Comparison of ENCODE assay signal across 17 cellular contexts in the genomic region with DNA sequence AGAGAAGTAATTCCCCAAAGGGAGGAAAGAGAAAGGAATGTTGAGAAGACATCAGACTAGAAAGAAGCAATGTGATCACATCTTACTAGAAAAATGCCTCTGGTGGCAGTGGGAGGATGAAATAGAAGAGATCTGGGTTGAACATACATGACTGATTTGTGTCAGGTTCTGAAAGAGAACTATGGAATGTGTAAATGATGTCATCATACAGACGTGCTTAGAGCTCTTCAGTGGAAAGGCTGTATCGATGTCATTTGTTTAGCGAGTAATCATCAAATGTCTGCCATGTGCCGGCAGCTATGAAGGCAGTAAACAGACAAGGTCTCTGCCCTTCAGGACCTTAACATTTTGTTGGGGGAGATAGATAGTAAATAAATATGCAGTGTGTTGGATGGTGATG.
"Had no signal": no experiment of that assay in that cellular context is flagged by ENCODE, and none has a peak within 500 bp of the region (broad histone marks: within the 10 kb centered on the region; RNA-seq: fewer than 3 reads in every experiment).

No MANE protein-coding gene starts in this region.

- H3K27ac ChIP-seq: breast epithelium, gastroesophageal sphincter, psoas muscle, upper lobe of right lung, VCaP had no signal

- DNase-seq: activated CD4-positive, alpha-beta T cell treated with anti-CD3 and anti-CD28 coated beads for 48 hours; activated naive CD4-positive, alpha-beta T cell treated with anti-CD3 and anti-CD28 coated beads, Interleukin-2, amount 10 ng/mL, durations not matched to agents 7 days and 5 days; amygdala; kidney; left ventricle myocardium superior; mesendoderm; nephron progenitor cell; psoas muscle; stimulated activated CD4-positive, alpha-beta T cell treated with anti-CD3 and anti-CD28 coated beads, Interleukin-12 subunit alpha, Interleukin-12 subunit beta, amount 100 ng/mL, for 4 hours; T1000; upper lobe of right lung had no signal

- H3K4me3 Mint-ChIP-seq: activated naive CD4-positive, alpha-beta T cell treated with anti-CD3 and anti-CD28 coated beads, Interleukin-2, amount 10 ng/mL, durations not matched to agents 7 days and 5 days; nephron progenitor cell; stimulated activated naive CD8-positive, alpha-beta T cell treated with anti-CD3 and anti-CD28 coated beads, Interleukin-15, Interleukin-2, amounts not matched to agents 100 ng/mL and 50 ng/mL, for 24 hours had no signal

- H3K27me3 ChIP-seq: breast epithelium, gastroesophageal sphincter, upper lobe of right lung had no signal

- H3K9me3 Mint-ChIP-seq: activated naive CD4-positive, alpha-beta T cell treated with anti-CD3 and anti-CD28 coated beads, Interleukin-2, amount 10 ng/mL, durations not matched to agents 7 days and 5 days; activated T-helper 2 cell treated with anti-CD3 and anti-CD28 coated beads, Interferon-gamma antibody, Interleukin-2, Interleukin-4, amounts not matched to agents 10 μg/mL and 5 μg/mL and 100 μg/mL, durations not matched to agents 14 hours and 24 hours and 36 hours; nephron progenitor cell; stimulated activated naive CD8-positive, alpha-beta T cell treated with anti-CD3 and anti-CD28 coated beads, Interleukin-15, Interleukin-2, amounts not matched to agents 100 ng/mL and 50 ng/mL, for 24 hours had no signal

- ATAC-seq: gastroesophageal sphincter, left ventricle myocardium superior, psoas muscle, sciatic nerve, upper lobe of right lung had no signal

- H3K4me1 Mint-ChIP-seq: activated naive CD4-positive, alpha-beta T cell treated with anti-CD3 and anti-CD28 coated beads, Interleukin-2, amount 10 ng/mL, durations not matched to agents 7 days and 5 days; nephron progenitor cell had no signal

- H3K4me1 ChIP-seq: breast epithelium, gastroesophageal sphincter, psoas muscle had no signal

- H3K27ac Mint-ChIP-seq: activated naive CD4-positive, alpha-beta T cell treated with anti-CD3 and anti-CD28 coated beads, Interleukin-2, amount 10 ng/mL, durations not matched to agents 7 days and 5 days; activated T-helper 2 cell treated with anti-CD3 and anti-CD28 coated beads, Interferon-gamma antibody, Interleukin-2, Interleukin-4, amounts not matched to agents 10 μg/mL and 5 μg/mL and 100 μg/mL, durations not matched to agents 14 hours and 24 hours and 36 hours; stimulated activated naive CD8-positive, alpha-beta T cell treated with anti-CD3 and anti-CD28 coated beads, Interleukin-15, Interleukin-2, amounts not matched to agents 100 ng/mL and 50 ng/mL, for 24 hours had no signal

- H3K4me3 ChIP-seq: breast epithelium, gastroesophageal sphincter, psoas muscle, upper lobe of right lung had no signal

- H3K9me3 ChIP-seq: breast epithelium, gastroesophageal sphincter, psoas muscle, upper lobe of right lung had no signal

- H3K27me3 Mint-ChIP-seq: activated naive CD4-positive, alpha-beta T cell treated with anti-CD3 and anti-CD28 coated beads, Interleukin-2, amount 10 ng/mL, durations not matched to agents 7 days and 5 days; stimulated activated naive CD8-positive, alpha-beta T cell treated with anti-CD3 and anti-CD28 coated beads, Interleukin-15, Interleukin-2, amounts not matched to agents 100 ng/mL and 50 ng/mL, for 24 hours had no signal
